In genomic region chr1:155859234-155859829, GRCh38 we compare ENCODE assay signal across 1 cellular context.
A peak's percentile ranks its signal among the peaks of the same experiment; 100 is the strongest.
TF ChIP-seq lines count a peak whose summit lies in the region.

A gene with protein sequence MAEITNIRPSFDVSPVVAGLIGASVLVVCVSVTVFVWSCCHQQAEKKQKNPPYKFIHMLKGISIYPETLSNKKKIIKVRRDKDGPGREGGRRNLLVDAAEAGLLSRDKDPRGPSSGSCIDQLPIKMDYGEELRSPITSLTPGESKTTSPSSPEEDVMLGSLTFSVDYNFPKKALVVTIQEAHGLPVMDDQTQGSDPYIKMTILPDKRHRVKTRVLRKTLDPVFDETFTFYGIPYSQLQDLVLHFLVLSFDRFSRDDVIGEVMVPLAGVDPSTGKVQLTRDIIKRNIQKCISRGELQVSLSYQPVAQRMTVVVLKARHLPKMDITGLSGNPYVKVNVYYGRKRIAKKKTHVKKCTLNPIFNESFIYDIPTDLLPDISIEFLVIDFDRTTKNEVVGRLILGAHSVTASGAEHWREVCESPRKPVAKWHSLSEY (plus strand): TSS chr1:155859567. CDS start chr1:155859762, 195 bp downstream.

TF ChIP-seq in HEK293, 187 proteins besides CTCF, POLR2A, EP300 and RAD21 (continued from another document):
- no peak for TF ChIP-seq ZNF449 (tag by site-specific recombination; IDR thresholded peaks at IDR 0.05)
- TF ChIP-seq IKZF3 (tag by site-specific recombination; IDR thresholded peaks at IDR 0.05) = peak; percentile 66; the same call in 1 of the 2 replicates
